25 cellular contexts compared by ENCODE assay signal in the genomic region with DNA sequence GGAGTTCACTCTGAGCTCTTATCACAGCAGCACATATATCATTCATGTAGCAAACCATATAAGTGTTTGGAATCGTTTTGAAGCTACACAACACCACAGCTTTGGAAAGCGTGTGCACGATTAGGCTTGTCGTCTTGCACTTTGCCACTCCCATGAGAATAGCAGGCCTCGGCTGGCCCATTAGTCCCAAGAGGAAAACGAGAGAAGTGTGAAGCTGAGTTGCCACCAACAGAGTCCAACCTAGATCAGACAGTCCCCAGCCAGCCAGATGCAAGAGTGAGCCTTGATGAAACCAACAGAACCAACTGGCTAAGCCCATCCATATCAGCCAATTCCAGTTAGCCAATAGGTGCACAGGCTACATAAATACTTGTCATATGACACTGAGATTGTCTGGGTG.
"Had no signal": no experiment of that assay in that cellular context is flagged by ENCODE, and none has a peak within 500 bp of the region (broad histone marks: within the 10 kb centered on the region; RNA-seq: fewer than 3 reads in every experiment).

No MANE protein-coding gene starts in this region.

- H3K27me3 ChIP-seq: MG63 had no signal

- DNase-seq: activated CD4-positive, alpha-beta memory T cell treated with anti-CD3 and anti-CD28 coated beads for 36 hours; activated CD4-positive, alpha-beta T cell treated with anti-CD3 and anti-CD28 coated beads, Interleukin-2, amount 10 ng/mL, durations not matched to agents 7 days and 5 days; activated CD4-positive, CD25-positive, alpha-beta regulatory T cell; activated CD8-positive, alpha-beta memory T cell treated with anti-CD3 and anti-CD28 coated beads for 24 hours; activated gamma-delta T cell; activated naive CD4-positive, alpha-beta T cell treated with anti-CD3 and anti-CD28 coated beads for 36 hours; activated T-cell treated with anti-CD3 and anti-CD28 coated beads, Interleukin-2, amount 50 U/mL, for 4 hours; amygdala; MG63; MV-4-11; NCI-H1092 treated with DMSO at 0.1 percent for 48 hours; NCI-H1417 treated with DMSO at 0.1 percent for 48 hours; NCI-H187; NCI-H2081 treated with DMSO at 0.1 percent for 48 hours; NCI-H69; NK-92 treated with Interleukin-12 subunit alpha and Interleukin-12 subunit beta, amount 100 ng/mL, for 24 hours; OCI-M1; RPMI8226; T-cell; T-helper 2 cell; T1000 had no signal

- H3K27ac ChIP-seq: SK-N-MC, VCaP had no signal

- H3K4me3 ChIP-seq: MG63, SK-N-MC had no signal

- H3K9me3 ChIP-seq: MG63 had no signal

- H3K36me3 ChIP-seq: MG63 had no signal

- FAIRE-seq: astrocyte, TTC549 had no signal
